1 cellular context compared by ENCODE assay signal in the genomic region with DNA sequence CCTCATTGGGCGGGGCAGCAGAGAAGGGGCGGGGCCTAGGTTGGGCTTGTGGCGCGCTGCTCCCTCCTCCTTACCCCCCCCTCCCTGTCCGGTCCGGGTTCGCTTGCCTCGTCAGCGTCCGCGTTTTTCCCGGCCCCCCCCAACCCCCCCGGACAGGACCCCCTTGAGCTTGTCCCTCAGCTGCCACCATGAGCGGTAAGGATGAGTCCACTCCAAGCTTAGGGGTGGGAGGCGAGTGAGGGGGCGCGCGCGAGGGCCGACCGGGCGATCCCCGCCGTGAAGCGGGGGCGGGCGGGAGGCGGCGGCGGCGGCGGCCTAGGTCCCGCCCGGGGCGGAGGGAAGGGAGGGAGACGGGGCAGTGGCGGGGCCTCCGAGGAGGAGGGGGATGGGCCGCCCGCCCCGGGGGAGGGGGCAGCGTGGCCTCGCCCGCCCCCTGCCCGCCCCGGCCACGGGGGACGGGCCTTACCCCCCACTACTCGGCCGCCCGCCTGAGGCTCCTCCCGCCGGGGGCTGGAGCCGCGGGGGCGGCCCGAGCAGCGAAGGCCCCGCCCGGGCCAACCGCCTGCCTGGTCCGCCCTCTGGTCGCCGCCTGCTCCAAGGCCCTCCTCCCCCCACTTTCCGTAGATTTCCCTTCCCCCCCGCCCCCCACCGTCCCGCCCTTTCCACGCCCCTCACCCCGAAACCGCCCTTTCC.
A peak's percentile ranks its signal among the peaks of the same experiment; 100 is the strongest.
TF ChIP-seq lines count a peak whose summit lies in the region.

Gene SP1 (plus strand): TSS at position 73 of the 693 bp plus-strand sequence. CDS start 116 bp downstream, at position 189.

TF ChIP-seq in HEK293, 187 proteins besides CTCF, POLR2A, EP300 and RAD21 (continued from another document and continues in another):
- TF ChIP-seq ZNF561 (tag by site-specific recombination; IDR thresholded peaks at IDR 0.05; ENCODE audit: borderline replicate concordance), result peak; percentile 49; the same call in 1 of the 2 replicates
- no peak for TF ChIP-seq ZNF266 (tag by site-specific recombination; IDR thresholded peaks at IDR 0.05; ENCODE audit: low read depth)
- no peak for TF ChIP-seq ZBTB20 (tag by site-specific recombination; IDR thresholded peaks at IDR 0.05)
- TF ChIP-seq GFI1B (tag by site-specific recombination; IDR thresholded peaks at IDR 0.05), result no peak
- TF ChIP-seq ZNF404 (tag by site-specific recombination; IDR thresholded peaks at IDR 0.05), result no peak
- TF ChIP-seq SP2 (tag by site-specific recombination; IDR thresholded peaks at IDR 0.05), result no peak
- TF ChIP-seq ZBTB48 (tag by site-specific recombination; IDR thresholded peaks at IDR 0.05), result no peak
- peak; percentile 20; the same call in 1 of the 2 replicates for TF ChIP-seq ZBTB10 (tag by site-specific recombination; IDR thresholded peaks at IDR 0.05)
- no peak for TF ChIP-seq ZBTB11 (tag by site-specific recombination; conservative IDR thresholded peaks at IDR 0.05; ENCODE audit: low read depth)
- TF ChIP-seq ZBTB8A (tag by site-specific recombination; IDR thresholded peaks at IDR 0.05), result no peak
- TF ChIP-seq ZNF571 (tag by site-specific recombination; IDR thresholded peaks at IDR 0.05), result no peak
- TF ChIP-seq KLF10 (tag by site-specific recombination; IDR thresholded peaks at IDR 0.05), result peak; percentile 57; the same call in 1 of the 2 replicates
- TF ChIP-seq ZEB2 (tag by site-specific recombination; IDR thresholded peaks at IDR 0.05), result peak; percentile 28; the same call in 1 of the 2 replicates
- TF ChIP-seq RBAK (tag by site-specific recombination; IDR thresholded peaks at IDR 0.05), result no peak
- TF ChIP-seq, protein P1, sequence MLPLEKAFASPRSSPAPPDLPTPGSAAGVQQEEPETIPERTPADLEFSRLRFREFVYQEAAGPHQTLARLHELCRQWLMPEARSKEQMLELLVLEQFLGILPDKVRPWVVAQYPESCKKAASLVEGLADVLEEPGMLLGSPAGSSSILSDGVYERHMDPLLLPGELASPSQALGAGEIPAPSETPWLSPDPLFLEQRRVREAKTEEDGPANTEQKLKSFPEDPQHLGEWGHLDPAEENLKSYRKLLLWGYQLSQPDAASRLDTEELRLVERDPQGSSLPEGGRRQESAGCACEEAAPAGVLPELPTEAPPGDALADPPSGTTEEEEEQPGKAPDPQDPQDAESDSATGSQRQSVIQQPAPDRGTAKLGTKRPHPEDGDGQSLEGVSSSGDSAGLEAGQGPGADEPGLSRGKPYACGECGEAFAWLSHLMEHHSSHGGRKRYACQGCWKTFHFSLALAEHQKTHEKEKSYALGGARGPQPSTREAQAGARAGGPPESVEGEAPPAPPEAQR (tag by site-specific recombination; IDR thresholded peaks at IDR 0.05), result no peak
- TF ChIP-seq PRDM1 (tag by site-specific recombination; IDR thresholded peaks at IDR 0.05), result no peak
- TF ChIP-seq HIC1 (tag by site-specific recombination; IDR thresholded peaks at IDR 0.05), result no peak
- TF ChIP-seq ZNF350 (tag by site-specific recombination; IDR thresholded peaks at IDR 0.05), result no peak
- no peak for TF ChIP-seq ZNF792 (tag by site-specific recombination; IDR thresholded peaks at IDR 0.05)
- no peak; the same call in 1 of the 2 replicates for TF ChIP-seq ZFHX2 (tag by site-specific recombination; conservative IDR thresholded peaks at IDR 0.05)
- TF ChIP-seq ZNF658 (tag by site-specific recombination; IDR thresholded peaks at IDR 0.05), result no peak
- no peak for TF ChIP-seq ZNF514 (tag by site-specific recombination; IDR thresholded peaks at IDR 0.05)
- peak; percentile 94 for TF ChIP-seq PATZ1 (tag by site-specific recombination; IDR thresholded peaks at IDR 0.05)
- no peak for TF ChIP-seq ZNF335 (tag by site-specific recombination; conservative IDR thresholded peaks at IDR 0.05)
- TF ChIP-seq, protein P2, sequence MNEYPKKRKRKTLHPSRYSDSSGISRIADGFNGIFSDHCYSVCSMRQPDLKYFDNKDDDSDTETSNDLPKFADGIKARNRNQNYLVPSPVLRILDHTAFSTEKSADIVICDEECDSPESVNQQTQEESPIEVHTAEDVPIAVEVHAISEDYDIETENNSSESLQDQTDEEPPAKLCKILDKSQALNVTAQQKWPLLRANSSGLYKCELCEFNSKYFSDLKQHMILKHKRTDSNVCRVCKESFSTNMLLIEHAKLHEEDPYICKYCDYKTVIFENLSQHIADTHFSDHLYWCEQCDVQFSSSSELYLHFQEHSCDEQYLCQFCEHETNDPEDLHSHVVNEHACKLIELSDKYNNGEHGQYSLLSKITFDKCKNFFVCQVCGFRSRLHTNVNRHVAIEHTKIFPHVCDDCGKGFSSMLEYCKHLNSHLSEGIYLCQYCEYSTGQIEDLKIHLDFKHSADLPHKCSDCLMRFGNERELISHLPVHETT (tag by site-specific recombination; IDR thresholded peaks at IDR 0.05), result no peak
- TF ChIP-seq ZSCAN30 (tag by site-specific recombination; IDR thresholded peaks at IDR 0.05), result peak; percentile 69; the same call in 1 of the 2 replicates
- TF ChIP-seq, protein P3, sequence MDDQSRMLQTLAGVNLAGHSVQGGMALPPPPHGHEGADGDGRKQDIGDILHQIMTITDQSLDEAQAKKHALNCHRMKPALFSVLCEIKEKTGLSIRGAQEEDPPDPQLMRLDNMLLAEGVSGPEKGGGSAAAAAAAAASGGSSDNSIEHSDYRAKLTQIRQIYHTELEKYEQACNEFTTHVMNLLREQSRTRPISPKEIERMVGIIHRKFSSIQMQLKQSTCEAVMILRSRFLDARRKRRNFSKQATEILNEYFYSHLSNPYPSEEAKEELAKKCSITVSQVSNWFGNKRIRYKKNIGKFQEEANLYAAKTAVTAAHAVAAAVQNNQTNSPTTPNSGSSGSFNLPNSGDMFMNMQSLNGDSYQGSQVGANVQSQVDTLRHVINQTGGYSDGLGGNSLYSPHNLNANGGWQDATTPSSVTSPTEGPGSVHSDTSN (CRISPR knock-in tag; IDR thresholded peaks at IDR 0.05), result no peak; the same call in 1 of the 2 replicates
- no peak for TF ChIP-seq OSR2 (tag by site-specific recombination; IDR thresholded peaks at IDR 0.05)
- no peak; the same call in 1 of the 2 replicates for TF ChIP-seq SP3 (tag by site-specific recombination; IDR thresholded peaks at IDR 0.05)
- no peak for TF ChIP-seq ZNF513 (tag by site-specific recombination; IDR thresholded peaks at IDR 0.05)
- TF ChIP-seq, protein P4, sequence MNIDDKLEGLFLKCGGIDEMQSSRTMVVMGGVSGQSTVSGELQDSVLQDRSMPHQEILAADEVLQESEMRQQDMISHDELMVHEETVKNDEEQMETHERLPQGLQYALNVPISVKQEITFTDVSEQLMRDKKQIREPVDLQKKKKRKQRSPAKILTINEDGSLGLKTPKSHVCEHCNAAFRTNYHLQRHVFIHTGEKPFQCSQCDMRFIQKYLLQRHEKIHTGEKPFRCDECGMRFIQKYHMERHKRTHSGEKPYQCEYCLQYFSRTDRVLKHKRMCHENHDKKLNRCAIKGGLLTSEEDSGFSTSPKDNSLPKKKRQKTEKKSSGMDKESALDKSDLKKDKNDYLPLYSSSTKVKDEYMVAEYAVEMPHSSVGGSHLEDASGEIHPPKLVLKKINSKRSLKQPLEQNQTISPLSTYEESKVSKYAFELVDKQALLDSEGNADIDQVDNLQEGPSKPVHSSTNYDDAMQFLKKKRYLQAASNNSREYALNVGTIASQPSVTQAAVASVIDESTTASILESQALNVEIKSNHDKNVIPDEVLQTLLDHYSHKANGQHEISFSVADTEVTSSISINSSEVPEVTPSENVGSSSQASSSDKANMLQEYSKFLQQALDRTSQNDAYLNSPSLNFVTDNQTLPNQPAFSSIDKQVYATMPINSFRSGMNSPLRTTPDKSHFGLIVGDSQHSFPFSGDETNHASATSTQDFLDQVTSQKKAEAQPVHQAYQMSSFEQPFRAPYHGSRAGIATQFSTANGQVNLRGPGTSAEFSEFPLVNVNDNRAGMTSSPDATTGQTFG (tag by site-specific recombination; IDR thresholded peaks at IDR 0.05; ENCODE audit: borderline replicate concordance), result no peak
- TF ChIP-seq ZBTB1 (tag by site-specific recombination; IDR thresholded peaks at IDR 0.05), result no peak
- no peak for TF ChIP-seq ZNF184 (tag by site-specific recombination; IDR thresholded peaks at IDR 0.05)
